19 cellular contexts compared by ENCODE assay signal in genomic region chr2:30911327-30911726, GRCh38.
DNase-seq lines count a peak whose midpoint lies in the region; TF ChIP-seq lines count a peak whose summit lies in the region.
"Had no signal": no experiment of that assay in that cellular context is flagged by ENCODE, and none has a peak within 500 bp of the region (broad histone marks: within the 10 kb centered on the region; RNA-seq: fewer than 3 reads in every experiment).

No MANE protein-coding gene starts in this region.

- H3K36me3 ChIP-seq in A673 (ENCODE audit: insufficient read depth, low read length, poor library complexity, severe bottlenecking): no peaks in the 10 kb centered on the region
- H3K36me3 ChIP-seq: BE2C had no signal

- no peak overlapping the region for H3K4me3 Mint-ChIP-seq in CD14-positive monocyte
- no peak overlapping the region for H3K4me3 Mint-ChIP-seq in glutamatergic neuron (ENCODE audit: unreplicated experiment)
- H3K4me3 Mint-ChIP-seq: CD4-positive, alpha-beta T cell; CD8-positive, alpha-beta T cell had no signal

- TF ChIP-seq CTCF in CD14-positive monocyte (IDR thresholded peaks at IDR 0.05) (no peak), glutamatergic neuron (IDR thresholded peaks at IDR 0.05; ENCODE audit: partially characterized antibody, unreplicated experiment) (no peak), A673 (conservative IDR thresholded peaks at IDR 0.05; ENCODE audit: low read depth, low read length) (no peak), GM13977 (IDR thresholded peaks at IDR 0.05; ENCODE audit: extremely low read depth, insufficient read depth, missing control alignments) (no peak)

- BruUV-seq in A673 (replicated peaks; lab: Mats Ljungman, UMichigan): no TSS peak

- no peaks in the 10 kb centered on the region for H3K27me3 ChIP-seq in A673 (replicated peaks; ENCODE audit: insufficient read depth, low read depth, low read length, poor library complexity)
- H3K27me3 ChIP-seq: BE2C, BLaER1 had no signal

- CTCF ChIA-PET in A673 (lab: Charles Lee): no interaction called here

- H3K27ac Mint-ChIP-seq in CD14-positive monocyte (no peak overlapping the region), glutamatergic neuron (ENCODE audit: unreplicated experiment) (peak overlapping the region; percentile 29)
- H3K27ac Mint-ChIP-seq: CD4-positive, alpha-beta T cell; CD8-positive, alpha-beta T cell had no signal

- H3K27me3 Mint-ChIP-seq in CD14-positive monocyte (ENCODE audit: low read depth in 3 of 3): no peaks in the 10 kb centered on the region
- H3K27me3 Mint-ChIP-seq in glutamatergic neuron (ENCODE audit: unreplicated experiment): peaks cover 4% of the 10 kb centered on the region

- H3K27ac ChIP-seq in A673 (ENCODE audit: low read depth, low read length, poor library complexity, severe bottlenecking): no peak overlapping the region
- H3K27ac ChIP-seq: 22Rv1, A549, BLaER1 had no signal

- no peaks in the 10 kb centered on the region for H3K4me1 Mint-ChIP-seq in CD14-positive monocyte
- peaks cover 12% of the 10 kb centered on the region for H3K4me1 Mint-ChIP-seq in glutamatergic neuron (ENCODE audit: low read depth, unreplicated experiment)

- H3K9me3 Mint-ChIP-seq in CD14-positive monocyte: peaks cover 0 to 4% (median 0%) of the 10 kb centered on the region in 7 donors
- H3K9me3 Mint-ChIP-seq in glutamatergic neuron (ENCODE audit: unreplicated experiment): no peaks in the 10 kb centered on the region
- H3K9me3 Mint-ChIP-seq: CD4-positive, alpha-beta T cell; CD8-positive, alpha-beta T cell had no signal

- DNase-seq in activated effector memory CD4-positive, alpha-beta T cell treated with anti-CD3 and anti-CD28 coated beads, Interleukin-2, amount 50 U/mL, for 16 hours: peak; percentile 31
- no peak for DNase-seq in activated effector memory CD4-positive, alpha-beta T cell treated with Interleukin-2 at 50 U/mL for 16 hours
- DNase-seq in CD14-positive monocyte (ENCODE audit: low spot score): peak; percentile 7
- DNase-seq in glutamatergic neuron: no peak
- peak; percentile 53 for DNase-seq in posterior vena cava (ENCODE audit: low spot score)
- no peak for DNase-seq in A673 (ENCODE audit: low spot score)
- no peak for DNase-seq in GM13977 (ENCODE audit: low spot score)
- DNase-seq: ACHN; BE2C; C1 segment of cervical spinal cord; Calu3; CD4-positive, alpha-beta T cell; CD8-positive, alpha-beta T cell; DMS79 treated with DMSO at 0.1 percent for 48 hours; GF-D8 had no signal

- intact Hi-C loops in CD14-positive monocyte (cut with micrococcal nuclease) (no loop called here), posterior vena cava (cut with DNase I) (no loop called here), A673 (cut with micrococcal nuclease; ENCODE audit: unreplicated experiment) (no loop called here)

- H3K36me3 Mint-ChIP-seq in CD14-positive monocyte (no peaks in the 10 kb centered on the region), glutamatergic neuron (ENCODE audit: unreplicated experiment) (peaks cover 6% of the 10 kb centered on the region)
- H3K36me3 Mint-ChIP-seq: CD8-positive, alpha-beta T cell had no signal

- in situ Hi-C loops in GM13977 (cut with MboI; ENCODE audit: low pct_unique_long_range_greater_than_20kb, low sequenced_read_pairs, unreplicated experiment): no loop called here

- POLR2A ChIA-PET in A673 (lab: Charles Lee; ENCODE audit: low non-redundant PET): no interaction called here

- no peaks in the 10 kb centered on the region for H3K9me3 ChIP-seq in A673 (ENCODE audit: low read depth, low read length, poor library complexity, severe bottlenecking)
- H3K9me3 ChIP-seq: A549, BE2C, Caco-2 had no signal

- H3K4me3 ChIP-seq in A673 (ENCODE audit: low read depth, low read length, poor library complexity, severe bottlenecking): no peak overlapping the region
- H3K4me3 ChIP-seq: A549 had no signal

- no peaks in the 10 kb centered on the region for H3K4me1 ChIP-seq in A673 (ENCODE audit: insufficient read depth, low read length, poor library complexity, severe bottlenecking)
- H3K4me1 ChIP-seq: Caco-2 had no signal

Comparison
In these comparisons a context has a peak if more than half of its experiments do, and no peak if none do; other contexts are left out.
1. DNase-seq: peak in activated effector memory CD4-positive, alpha-beta T cell treated with anti-CD3 and anti-CD28 coated beads, Interleukin-2, amount 50 U/mL, for 16 hours (single experiment), CD14-positive monocyte (single experiment) and posterior vena cava (single experiment); none in activated effector memory CD4-positive, alpha-beta T cell treated with Interleukin-2 at 50 U/mL for 16 hours (single experiment), glutamatergic neuron (single experiment), A673 (single experiment) and GM13977 (single experiment).